ENCODE assay signal across 15 cellular contexts in the genomic region with DNA sequence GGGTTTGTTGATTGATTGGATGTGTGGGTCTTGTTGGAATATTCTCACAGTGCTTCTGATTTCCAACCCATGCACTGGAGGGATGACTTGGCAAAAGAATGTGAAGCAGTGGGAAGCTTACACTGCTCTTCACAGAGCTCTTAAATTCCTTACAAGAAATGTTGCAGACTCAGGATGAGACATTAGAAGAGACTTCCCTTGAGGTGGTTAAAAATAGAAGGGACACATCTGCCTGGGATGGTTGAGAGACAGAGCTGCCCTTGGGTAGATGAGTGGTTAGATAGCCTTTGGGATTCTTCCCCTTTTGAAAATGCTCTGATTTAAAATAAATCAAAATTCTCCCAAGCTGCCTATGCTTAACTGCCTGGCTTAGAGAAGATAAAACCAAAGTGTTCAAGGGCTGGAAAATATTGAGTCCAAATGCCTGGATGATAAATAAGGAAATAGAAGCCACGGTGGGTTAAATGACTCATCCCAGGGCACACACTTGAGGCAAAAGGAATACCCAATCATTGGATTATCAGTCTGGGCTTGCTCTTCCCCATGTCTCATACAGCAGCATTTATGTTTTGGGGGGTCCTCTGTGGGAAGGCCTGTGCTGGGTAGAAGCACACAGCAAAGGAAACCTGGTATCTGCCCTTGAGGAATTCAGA.
A peak's percentile ranks its signal among the peaks of the same experiment; 100 is the strongest.
DNase-seq lines count a peak whose midpoint lies in the region; ATAC-seq, FAIRE-seq and TF ChIP-seq lines count a peak whose summit lies in the region.
"Had no signal": no experiment of that assay in that cellular context is flagged by ENCODE, and none has a peak within 500 bp of the region (broad histone marks: within the 10 kb centered on the region; RNA-seq: fewer than 3 reads in every experiment).

No MANE protein-coding gene starts in this region.

- no peak overlapping the region for H3K4me2 ChIP-seq in GM23338
- peak overlapping the region; percentile 56 for H3K4me2 ChIP-seq in astrocyte (ENCODE audit: low read length)

- H3K27me3 ChIP-seq in GM23338 (ENCODE audit: insufficient read depth) (no peaks in the 10 kb centered on the region), astrocyte (ENCODE audit: insufficient read depth, low read length) (no peaks in the 10 kb centered on the region)

- peak; percentile 47 for FAIRE-seq in astrocyte (lab: Jason Lieb, UNC)

- H3K4me1 ChIP-seq in GM23338 (ENCODE audit: insufficient read depth) (no peaks in the 10 kb centered on the region), astrocyte (ENCODE audit: insufficient read depth, low read length) (peaks cover 28% of the 10 kb centered on the region)

- H3K9ac ChIP-seq in astrocyte (ENCODE audit: low read length): peak overlapping the region; percentile 33

- H2AFZ ChIP-seq in GM23338 (0 out of 2 replicates have a peak overlapping the region, but pooled peaks have one; percentile 56), astrocyte (ENCODE audit: low read depth, low read length) (peak overlapping the region; percentile 0)

- H3K4me3 ChIP-seq in GM23338 (no peak overlapping the region), astrocyte (ENCODE audit: insufficient read depth, low read depth, low read length) (no peak overlapping the region)

- H3K79me2 ChIP-seq in GM23338 (replicated peaks; ENCODE audit: insufficient read depth) (no peaks in the 10 kb centered on the region), astrocyte (ENCODE audit: insufficient read depth, low read length) (no peaks in the 10 kb centered on the region)

- TF ChIP-seq CTCF in GM23338 (conservative IDR thresholded peaks at IDR 0.05; ENCODE audit: low read depth in 2 of 2) (no peak), astrocyte (IDR thresholded peaks at IDR 0.05; ENCODE audit: insufficient read depth, low read depth, low read length) (no peak)

- no peak for ATAC-seq in GM23338
- ATAC-seq: HCT116, T-cell had no signal

- no peaks in the 10 kb centered on the region for H3K27me3 Mint-ChIP-seq in GM23338 (ENCODE audit: insufficient read depth, low read depth, poor library complexity)
- H3K27me3 Mint-ChIP-seq in astrocyte (ENCODE audit: low read depth, unreplicated experiment): no peaks in the 10 kb centered on the region
- H3K27me3 Mint-ChIP-seq: activated CD4-positive, alpha-beta T cell treated with anti-CD3 and anti-CD28 coated beads, Interleukin-2, amount 10 ng/mL, durations not matched to agents 7 days and 5 days had no signal

- H3K36me3 ChIP-seq in GM23338 (ENCODE audit: insufficient read depth) (no peaks in the 10 kb centered on the region), astrocyte (ENCODE audit: insufficient read depth, low read length) (no peaks in the 10 kb centered on the region)

- DNase-seq in A172 (ENCODE audit: low spot score) (peak; percentile 74), GM23338 (ENCODE audit: low spot score) (no peak), astrocyte (ENCODE audit: low read depth) (peak; percentile 94), iris pigment epithelial cell (ENCODE audit: low read depth) (peak; percentile 80), DMS 273 (lab: John Stamatoyannopoulos, UW; ENCODE audit: unreplicated experiment) (no peak), occipital lobe (lab: John Stamatoyannopoulos, UW) (no peak), GF-D8 (lab: John Stamatoyannopoulos, UW) (no peak), T-helper 2 cell (no peak)
- DNase-seq: activated CD4-positive, alpha-beta T cell treated with anti-CD3 and anti-CD28 coated beads, Interleukin-2, amount 10 ng/mL, durations not matched to agents 7 days and 5 days; DMS79; immature natural killer cell; stimulated activated CD4-positive, alpha-beta T cell treated with anti-CD3 and anti-CD28 coated beads, Interleukin-15, amount 100 ng/mL, for 24 hours; T-cell had no signal

- H4K20me1 ChIP-seq in GM23338 (replicated peaks; ENCODE audit: insufficient read depth): no peaks in the 10 kb centered on the region; the same call in 1 of the 2 replicates
- H4K20me1 ChIP-seq in astrocyte (ENCODE audit: insufficient read depth, low read length): no peaks in the 10 kb centered on the region

- H3F3A ChIP-seq in GM23338 (replicated peaks; ENCODE audit: low read depth): no peaks in the 10 kb centered on the region

- H3K4me1 Mint-ChIP-seq in GM23338 (no peaks in the 10 kb centered on the region), astrocyte (ENCODE audit: low read depth, unreplicated experiment) (peaks cover 48% of the 10 kb centered on the region)
- H3K4me1 Mint-ChIP-seq: activated CD4-positive, alpha-beta T cell treated with anti-CD3 and anti-CD28 coated beads, Interleukin-2, amount 10 ng/mL, durations not matched to agents 7 days and 5 days; immature natural killer cell; T-cell had no signal

- H3K27ac Mint-ChIP-seq in GM23338: no peak overlapping the region; the same call in 1 of the 2 replicates
- peak overlapping the region; percentile 60 for H3K27ac Mint-ChIP-seq in astrocyte (ENCODE audit: unreplicated experiment)
- H3K27ac Mint-ChIP-seq: activated CD4-positive, alpha-beta T cell treated with anti-CD3 and anti-CD28 coated beads, Interleukin-2, amount 10 ng/mL, durations not matched to agents 7 days and 5 days; activated T-helper 1 cell treated with anti-CD3 and anti-CD28 coated beads, Interleukin-12 subunit alpha, Interleukin-12 subunit beta, Interleukin-2, Interleukin-4 antibody, amounts not matched to agents 30 ng/mL and 10 ng/mL and 1 ng/mL, durations not matched to agents 14 hours and 24 hours and 36 hours; immature natural killer cell; T-cell had no signal

- no peaks in the 10 kb centered on the region for H3K9me3 ChIP-seq in astrocyte (ENCODE audit: insufficient read depth, low read depth, low read length)

- H3K4me3 Mint-ChIP-seq in GM23338: no peak overlapping the region
- H3K4me3 Mint-ChIP-seq in astrocyte (ENCODE audit: unreplicated experiment): no peak overlapping the region
- H3K4me3 Mint-ChIP-seq: activated CD4-positive, alpha-beta T cell treated with anti-CD3 and anti-CD28 coated beads, Interleukin-2, amount 10 ng/mL, durations not matched to agents 7 days and 5 days; activated T-helper 1 cell treated with anti-CD3 and anti-CD28 coated beads, Interleukin-12 subunit alpha, Interleukin-12 subunit beta, Interleukin-2, Interleukin-4 antibody, amounts not matched to agents 30 ng/mL and 10 ng/mL and 1 ng/mL, durations not matched to agents 14 hours and 24 hours and 36 hours; immature natural killer cell; T-cell had no signal

- no peaks in the 10 kb centered on the region for H3K9me2 ChIP-seq in GM23338 (ENCODE audit: insufficient read depth)

- H3K27ac ChIP-seq in GM23338 (ENCODE audit: low read depth) (no peak overlapping the region), astrocyte (ENCODE audit: low read depth, low read length) (peak overlapping the region; percentile 78)

- H3K36me3 Mint-ChIP-seq in GM23338 (ENCODE audit: low read depth) (no peaks in the 10 kb centered on the region), astrocyte (ENCODE audit: low read depth, unreplicated experiment) (no peaks in the 10 kb centered on the region)
- H3K36me3 Mint-ChIP-seq: immature natural killer cell, T-cell had no signal

- H3K9me3 Mint-ChIP-seq in GM23338 (no peaks in the 10 kb centered on the region), astrocyte (ENCODE audit: unreplicated experiment) (no peaks in the 10 kb centered on the region)
- H3K9me3 Mint-ChIP-seq: activated CD4-positive, alpha-beta T cell treated with anti-CD3 and anti-CD28 coated beads, Interleukin-2, amount 10 ng/mL, durations not matched to agents 7 days and 5 days; activated T-helper 1 cell treated with anti-CD3 and anti-CD28 coated beads, Interleukin-12 subunit alpha, Interleukin-12 subunit beta, Interleukin-2, Interleukin-4 antibody, amounts not matched to agents 30 ng/mL and 10 ng/mL and 1 ng/mL, durations not matched to agents 14 hours and 24 hours and 36 hours had no signal

TF ChIP-seq in GM23338, 12 proteins besides CTCF, POLR2A, EP300 and RAD21 (continues in another document):
- no peak for TF ChIP-seq ZNF114 (CRISPR knock-in tag; IDR thresholded peaks at IDR 0.05)
- TF ChIP-seq, protein P1, sequence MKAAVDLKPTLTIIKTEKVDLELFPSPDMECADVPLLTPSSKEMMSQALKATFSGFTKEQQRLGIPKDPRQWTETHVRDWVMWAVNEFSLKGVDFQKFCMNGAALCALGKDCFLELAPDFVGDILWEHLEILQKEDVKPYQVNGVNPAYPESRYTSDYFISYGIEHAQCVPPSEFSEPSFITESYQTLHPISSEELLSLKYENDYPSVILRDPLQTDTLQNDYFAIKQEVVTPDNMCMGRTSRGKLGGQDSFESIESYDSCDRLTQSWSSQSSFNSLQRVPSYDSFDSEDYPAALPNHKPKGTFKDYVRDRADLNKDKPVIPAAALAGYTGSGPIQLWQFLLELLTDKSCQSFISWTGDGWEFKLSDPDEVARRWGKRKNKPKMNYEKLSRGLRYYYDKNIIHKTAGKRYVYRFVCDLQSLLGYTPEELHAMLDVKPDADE (IDR thresholded peaks at IDR 0.05): no peak

Comparison
In these comparisons a context has a peak if more than half of its experiments do, and no peak if none do; other contexts are left out.
1. DNase-seq: peak in A172 (single experiment), astrocyte (single experiment) and iris pigment epithelial cell (single experiment); none in GM23338 (single experiment), DMS 273 (single experiment), occipital lobe (single experiment), GF-D8 (single experiment) and T-helper 2 cell (0 of 5).